In the genomic region with DNA sequence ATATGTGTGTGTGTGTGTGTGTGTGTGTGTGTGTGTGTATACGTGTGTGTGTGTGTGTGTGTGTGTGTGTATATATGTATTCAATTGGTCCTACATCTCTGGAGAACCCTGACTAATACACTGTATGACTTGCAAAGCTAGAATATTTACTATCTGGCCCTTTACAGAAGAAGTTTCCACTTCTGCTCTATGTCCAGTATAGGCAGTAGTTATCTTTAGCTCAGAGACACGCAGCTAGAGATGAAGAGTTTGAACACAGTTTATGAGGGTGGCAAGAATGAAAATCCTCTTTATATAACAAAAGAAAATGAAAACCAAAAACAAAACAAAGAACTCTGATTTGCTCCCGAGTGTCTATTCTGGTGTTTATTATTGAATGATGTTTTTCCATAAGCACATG, we compare ENCODE assay signal across 35 cellular contexts.
"Had no signal": no experiment of that assay in that cellular context is flagged by ENCODE, and none has a peak within 500 bp of the region (broad histone marks: within the 10 kb centered on the region; RNA-seq: fewer than 3 reads in every experiment).

No MANE protein-coding gene starts in this region.

- H3K27ac ChIP-seq: KMS-11 had no signal

- H3K27me3 ChIP-seq: MG63 had no signal

- H3K36me3 ChIP-seq: MG63 had no signal

- H3K4me3 ChIP-seq: MG63 had no signal

- H3K9ac ChIP-seq: KMS-11 had no signal

- H3K9me3 ChIP-seq: MG63 had no signal

- DNase-seq: Karpas-422, Kasumi-1, MG63, MM.1S, MV-4-11, NCI-H1048, NCI-H1092, NCI-H1092 treated with DMSO at 0.1 percent for 48 hours, NCI-H1105, NCI-H1105 treated with DMSO at 0.1 percent for 48 hours, NCI-H1417, NCI-H1417 treated with DMSO at 0.1 percent for 48 hours, NCI-H1436, NCI-H1436 treated with DMSO at 0.1 percent for 48 hours, NCI-H146, NCI-H1694, NCI-H1694 treated with DMSO at 0.1 percent for 48 hours, NCI-H187, NCI-H187 treated with DMSO at 0.1 percent for 48 hours, NCI-H1930, NCI-H2029, NCI-H2029 treated with DMSO at 0.1 percent for 48 hours, NCI-H2081, NCI-H2081 treated with DMSO at 0.1 percent for 48 hours, NCI-H2107, NCI-H2171, NCI-H2171 treated with DMSO at 0.1 percent for 48 hours, NCI-H2227 treated with DMSO at 0.1 percent for 48 hours, NCI-H226, NCI-H345, NCI-H446, NCI-H446 treated with DMSO at 0.1 percent for 48 hours, NCI-H510A, NCI-H510A treated with DMSO at 0.1 percent for 48 hours had no signal
